14 cellular contexts compared by ENCODE assay signal in genomic region chr7:28136420-28136819, GRCh38.
"Had no signal": no experiment of that assay in that cellular context is flagged by ENCODE, and none has a peak within 500 bp of the region (broad histone marks: within the 10 kb centered on the region; RNA-seq: fewer than 3 reads in every experiment).

No MANE protein-coding gene starts in this region.

- H3K27me3 ChIP-seq: suprapubic skin, upper lobe of left lung had no signal

- H3K4me3 Mint-ChIP-seq: activated B cell treated with CpG ODN at 0.5 μM for 24 hours; activated CD8-positive, alpha-beta memory T cell treated with anti-CD3 and anti-CD28 coated beads, Interleukin-2, amount 10 ng/mL, durations not matched to agents 7 days and 5 days; activated T-cell treated with anti-CD3 and anti-CD28 coated beads, Interleukin-2, amount 50 U/mL, for 24 hours; stimulated activated memory B cell treated with anti-CD40 and anti-IgM and Interleukin-4, amounts not matched to agents 10 μg/mL and 1 μg/mL and 100 μg/mL, for 72 hours; T-helper 1 cell treated with Interleukin-12 subunit alpha and Interleukin-12 subunit beta and Interleukin-4 antibody, amounts not matched to agents 30 μg/mL and 1 μg/mL, for 36 hours had no signal

- H3K27ac ChIP-seq: parathyroid adenoma, skin epidermis, suprapubic skin, upper lobe of left lung had no signal

- H3K27ac Mint-ChIP-seq: activated B cell treated with CpG ODN at 0.5 μM for 24 hours; activated CD8-positive, alpha-beta memory T cell treated with anti-CD3 and anti-CD28 coated beads, Interleukin-2, amount 10 ng/mL, durations not matched to agents 7 days and 5 days; activated T-cell treated with anti-CD3 and anti-CD28 coated beads, Interleukin-2, amount 50 U/mL, for 24 hours; stimulated activated memory B cell treated with anti-CD40 and anti-IgM and Interleukin-4, amounts not matched to agents 10 μg/mL and 1 μg/mL and 100 μg/mL, for 72 hours; T-helper 1 cell treated with Interleukin-12 subunit alpha and Interleukin-12 subunit beta and Interleukin-4 antibody, amounts not matched to agents 30 μg/mL and 1 μg/mL, for 36 hours had no signal

- H3K27me3 Mint-ChIP-seq: activated B cell treated with CpG ODN at 0.5 μM for 24 hours; activated CD8-positive, alpha-beta memory T cell treated with anti-CD3 and anti-CD28 coated beads, Interleukin-2, amount 10 ng/mL, durations not matched to agents 7 days and 5 days; activated T-cell treated with anti-CD3 and anti-CD28 coated beads, Interleukin-2, amount 50 U/mL, for 24 hours; stimulated activated memory B cell treated with anti-CD40 and anti-IgM and Interleukin-4, amounts not matched to agents 10 μg/mL and 1 μg/mL and 100 μg/mL, for 72 hours had no signal

- H3K9ac ChIP-seq: parathyroid adenoma, SK-N-SH had no signal

- H3K36me3 ChIP-seq: suprapubic skin had no signal

- FAIRE-seq: astrocyte, colon had no signal

- DNase-seq: activated B cell treated with CpG ODN at 0.5 μM for 24 hours; activated CD8-positive, alpha-beta memory T cell treated with anti-CD3 and anti-CD28 coated beads, Interleukin-2, amount 10 ng/mL, durations not matched to agents 7 days and 5 days; activated gamma-delta T cell; activated T-cell treated with anti-CD3 and anti-CD28 coated beads, Interleukin-2, amount 50 U/mL, for 24 hours; effector CD4-positive, alpha-beta T cell had no signal

- H3K4me3 ChIP-seq: skin epidermis, suprapubic skin, upper lobe of left lung had no signal

- H3K4me1 ChIP-seq: parathyroid adenoma, suprapubic skin had no signal

- H2AFZ ChIP-seq: parathyroid adenoma had no signal

- H3K9me3 ChIP-seq: SK-N-SH, suprapubic skin, upper lobe of left lung had no signal

- H3K4me2 ChIP-seq: SK-N-SH had no signal

- H3K36me3 Mint-ChIP-seq: activated CD8-positive, alpha-beta memory T cell treated with anti-CD3 and anti-CD28 coated beads, Interleukin-2, amount 10 ng/mL, durations not matched to agents 7 days and 5 days had no signal

- H3K9me3 Mint-ChIP-seq: activated B cell treated with CpG ODN at 0.5 μM for 24 hours; activated T-cell treated with anti-CD3 and anti-CD28 coated beads, Interleukin-2, amount 50 U/mL, for 24 hours; stimulated activated memory B cell treated with anti-CD40 and anti-IgM and Interleukin-4, amounts not matched to agents 10 μg/mL and 1 μg/mL and 100 μg/mL, for 72 hours; T-helper 1 cell treated with Interleukin-12 subunit alpha and Interleukin-12 subunit beta and Interleukin-4 antibody, amounts not matched to agents 30 μg/mL and 1 μg/mL, for 36 hours had no signal

- H3K4me1 Mint-ChIP-seq: activated CD8-positive, alpha-beta memory T cell treated with anti-CD3 and anti-CD28 coated beads, Interleukin-2, amount 10 ng/mL, durations not matched to agents 7 days and 5 days had no signal
